Comparison of ENCODE assay signal across 9 cellular contexts in the genomic region with DNA sequence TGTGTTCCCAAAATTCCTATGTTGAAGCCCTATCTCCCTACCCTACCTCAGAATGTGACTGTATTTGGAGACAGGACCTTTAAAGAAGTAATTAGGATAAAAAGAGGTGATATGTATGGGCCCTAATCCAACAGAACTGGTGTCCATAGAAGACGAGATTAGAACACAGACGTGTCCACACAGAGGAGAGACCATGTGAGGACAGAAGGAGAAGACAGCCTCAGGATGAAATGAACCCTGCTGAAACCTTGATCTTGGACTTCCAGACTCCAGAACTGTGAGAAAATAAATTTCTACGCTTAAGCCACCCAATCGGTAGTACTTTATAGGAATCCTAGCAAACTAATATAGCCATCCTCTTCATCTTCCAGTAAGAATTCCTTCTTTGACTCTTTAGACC.
"Had no signal": no experiment of that assay in that cellular context is flagged by ENCODE, and none has a peak within 500 bp of the region (broad histone marks: within the 10 kb centered on the region; RNA-seq: fewer than 3 reads in every experiment).

No MANE protein-coding gene starts in this region.

- DNase-seq: activated CD4-positive, alpha-beta T cell treated with anti-CD3 and anti-CD28 coated beads for 36 hours; activated CD4-positive, alpha-beta T cell treated with anti-CD3 and anti-CD28 coated beads, Interleukin-2, amount 50 U/mL, for 48 hours; effector CD8-positive, alpha-beta T cell; foreskin keratinocyte; hypothalamus; stimulated activated CD4-positive, alpha-beta T cell treated with anti-CD3 and anti-CD28 coated beads, Interleukin-12 subunit alpha, Interleukin-12 subunit beta, amount 100 ng/mL, for 4 hours; stimulated activated CD4-positive, alpha-beta T cell treated with anti-CD3 and anti-CD28 coated beads, Interleukin-2, amount 100 ng/mL, for 24 hours; stimulated activated naive CD4-positive, alpha-beta T cell treated with Interleukin-2 at 50 U/mL for 16 hours; upper lobe of left lung had no signal

- H3K27me3 ChIP-seq: foreskin keratinocyte, upper lobe of left lung had no signal

- ATAC-seq: activated CD4-positive, alpha-beta T cell treated with anti-CD3 and anti-CD28 coated beads for 36 hours; foreskin keratinocyte had no signal

- H3K4me3 ChIP-seq: upper lobe of left lung had no signal

- H3K9me3 ChIP-seq: upper lobe of left lung had no signal
